In the genomic region with DNA sequence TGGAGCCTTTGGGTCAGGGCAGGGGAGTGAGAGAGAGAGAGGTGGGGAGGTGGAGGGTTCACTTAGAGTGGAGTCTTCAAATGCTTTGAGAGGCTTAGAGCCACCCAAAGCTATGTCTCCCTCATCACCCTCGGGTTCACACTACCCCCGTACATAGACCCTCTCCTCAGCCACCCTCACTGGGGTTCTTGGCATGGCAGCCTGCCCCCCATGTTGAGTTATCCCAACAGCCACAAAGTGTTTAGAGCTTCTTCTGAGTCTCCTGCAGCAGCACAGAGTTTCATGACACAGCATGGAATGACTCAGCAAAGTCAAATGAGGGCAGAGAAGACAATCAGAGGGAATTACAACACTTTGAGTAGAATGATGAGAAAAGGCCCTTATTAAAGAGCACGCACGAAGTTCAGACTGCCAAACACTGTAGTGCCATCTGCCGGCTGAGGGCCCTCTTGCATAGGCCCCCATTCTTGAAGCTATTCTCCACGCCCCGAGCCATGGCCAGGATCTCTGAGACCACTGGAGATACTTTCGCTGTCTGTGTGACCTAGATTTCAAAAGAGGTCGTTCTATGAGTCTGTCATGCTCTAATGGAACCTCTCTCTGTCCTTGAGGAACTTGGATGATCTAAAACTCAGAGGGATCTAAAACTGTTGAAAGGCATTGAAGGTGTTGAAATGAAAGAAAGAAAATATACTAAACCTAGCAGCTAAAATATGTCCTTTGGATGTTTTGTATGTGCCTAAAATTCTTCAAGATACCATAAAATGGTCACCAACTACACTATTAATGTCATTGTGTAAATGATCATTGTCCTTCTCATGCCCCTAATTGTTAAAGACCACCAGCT, we compare ENCODE assay signal across 8 cellular contexts.
DNase-seq lines count a peak whose midpoint lies in the region; ATAC-seq lines count a peak whose summit lies in the region.

No MANE protein-coding gene starts in this region.

- DNase-seq in DMS53 (lab: John Stamatoyannopoulos, UW) (peak; percentile 95), H4 (ENCODE audit: low spot score) (peak; percentile 97), MV-4-11 (lab: John Stamatoyannopoulos, UW) (peak; percentile 95), SKM-1 treated with dmso at 0.1 percent for 144 hours (lab: John Stamatoyannopoulos, UW; ENCODE audit: unreplicated experiment) (peak; percentile 63), anterior cingulate cortex (lab: John Stamatoyannopoulos, UW) (peak in 53 of 58 donors; percentile 12 to 79 (median 50)), right cardiac atrium (peak; percentile 78 to 94 (median 88)), sciatic nerve (ENCODE audit: low spot score) (peak; percentile 86), NCI-H1105 (lab: John Stamatoyannopoulos, UW) (no peak)

- H3K27me3 ChIP-seq in right cardiac atrium (ENCODE audit: control insufficient read depth, insufficient read depth) = no peaks in the 10 kb centered on the region

- 36% methylated on average over 9 of the region's 9 CpGs for WGBS in right cardiac atrium

- no peak overlapping the region for H3K4me3 ChIP-seq in right cardiac atrium (ENCODE audit: low read length)

- peaks cover 1% of the 10 kb centered on the region for H3K4me1 ChIP-seq in right cardiac atrium (ENCODE audit: control insufficient read depth, insufficient read depth, low read length)

- no peaks in the 10 kb centered on the region for H3K9me3 ChIP-seq in right cardiac atrium (ENCODE audit: control insufficient read depth, low read length)

- intact Hi-C loops in right cardiac atrium (cut with DNase I) = loop anchor here in 2 of 4 donors (10.0 kb wide), 2 partner anchors 595 to 635 kb away; no protein-coding TSS in a partner anchor
- intact Hi-C loops in sciatic nerve (cut with DNase I) = loop anchor here (10.0 kb wide), 1 partner anchor 625 kb away; no protein-coding TSS in a partner anchor

- ATAC-seq in right cardiac atrium (peak; percentile 92 to 93), sciatic nerve (peak; percentile 94)

- no peak overlapping the region for H3K27ac ChIP-seq in right cardiac atrium (ENCODE audit: low read length)
